8 cellular contexts compared by ENCODE assay signal in the genomic region with DNA sequence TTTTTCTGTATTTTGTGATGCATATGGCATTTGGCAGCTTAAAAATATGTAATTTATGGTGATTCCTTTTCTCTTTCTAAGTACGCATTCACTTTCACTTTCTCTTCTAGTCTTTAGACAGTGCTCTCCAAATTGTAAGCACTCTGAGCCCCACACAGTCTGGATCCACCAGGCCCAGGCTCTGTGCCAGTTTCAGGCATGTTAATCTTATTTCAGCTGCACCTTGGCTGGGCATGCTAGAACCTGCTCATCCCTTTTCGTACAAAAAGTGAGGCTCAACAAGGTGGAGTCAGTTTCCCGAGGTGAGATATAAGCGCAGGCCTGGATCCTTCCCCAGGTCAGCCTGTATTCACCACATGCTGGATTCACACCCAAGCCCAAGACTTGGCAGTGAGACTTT.
DNase-seq lines count a peak whose midpoint lies in the region; ATAC-seq and TF ChIP-seq lines count a peak whose summit lies in the region.

No MANE protein-coding gene starts in this region.

- H4K8ac ChIP-seq in mesenchymal stem cell (ENCODE audit: low read length): peak overlapping the region; percentile 57

- H3K27me3 ChIP-seq in adipocyte (replicated peaks; ENCODE audit: control insufficient read depth, insufficient read depth, low read length): no peaks in the 10 kb centered on the region
- no peaks in the 10 kb centered on the region for H3K27me3 ChIP-seq in mesenchymal stem cell (ENCODE audit: control insufficient read depth in 1 of 2, insufficient read depth in 1 of 2, low read length in 2 of 2)
- H3K27me3 ChIP-seq in WERI-Rb-1 (ENCODE audit: insufficient read depth, low read depth, severe bottlenecking): peaks cover 14% of the 10 kb centered on the region

- H3K4me1 ChIP-seq in adipocyte (ENCODE audit: control insufficient read depth, insufficient read depth, low read length) (peaks cover 12% of the 10 kb centered on the region), mesenchymal stem cell (ENCODE audit: control insufficient read depth, insufficient read depth, low read depth, low read length) (no peaks in the 10 kb centered on the region)

- no peaks in the 10 kb centered on the region for H3K79me1 ChIP-seq in mesenchymal stem cell (replicated peaks; ENCODE audit: low read length, poor library complexity, severe bottlenecking)

- no peak overlapping the region for H3K4me2 ChIP-seq in mesenchymal stem cell (ENCODE audit: low read length, poor library complexity, severe bottlenecking)

- H2BK120ac ChIP-seq in mesenchymal stem cell (ENCODE audit: low read depth, low read length): no peak overlapping the region

- no peak overlapping the region for H3K14ac ChIP-seq in mesenchymal stem cell (ENCODE audit: low read length in 2 of 2)

- no peak overlapping the region for H3K23ac ChIP-seq in mesenchymal stem cell (ENCODE audit: low read length in 2 of 2)

- H3K4me3 ChIP-seq in adipocyte (ENCODE audit: low read length): peak overlapping the region; percentile 71
- peak overlapping the region in 1 of 2 experiments; percentile 55 for H3K4me3 ChIP-seq in mesenchymal stem cell (ENCODE audit: insufficient read depth in 1 of 2, low read depth in 1 of 2, low read length in 2 of 2)
- no peak overlapping the region for H3K4me3 ChIP-seq in WERI-Rb-1 (ENCODE audit: low read depth, low read length)

- peak; percentile 59 for ATAC-seq in Right ventricle myocardium inferior
- no peak for ATAC-seq in HG03135 (IDR thresholded peaks at IDR 0.05; ENCODE audit: unreplicated experiment)

- no peak overlapping the region for H3K27ac ChIP-seq in mesenchymal stem cell (ENCODE audit: low read length, poor library complexity, severe bottlenecking)
- no peak overlapping the region for H3K27ac ChIP-seq in WERI-Rb-1

- no peaks in the 10 kb centered on the region for H3K36me3 ChIP-seq in adipocyte (ENCODE audit: control insufficient read depth, insufficient read depth, low read length, severe bottlenecking)
- H3K36me3 ChIP-seq in mesenchymal stem cell (ENCODE audit: control insufficient read depth in 1 of 2, insufficient read depth in 2 of 2, low read depth in 1 of 2, low read length in 2 of 2): no peaks in the 10 kb centered on the region
- H3K36me3 ChIP-seq in WERI-Rb-1: no peaks in the 10 kb centered on the region

- no peak overlapping the region for H2AFZ ChIP-seq in mesenchymal stem cell (ENCODE audit: low read depth, low read length)

- H3K9ac ChIP-seq in adipocyte (ENCODE audit: low read length) (peak overlapping the region; percentile 53), mesenchymal stem cell (ENCODE audit: low read length) (peak overlapping the region; percentile 59)

- H3K9me3 ChIP-seq in adipocyte (ENCODE audit: control insufficient read depth, low read length): no peaks in the 10 kb centered on the region
- no peaks in the 10 kb centered on the region for H3K9me3 ChIP-seq in mesenchymal stem cell (ENCODE audit: control insufficient read depth, low read length)
- no peaks in the 10 kb centered on the region for H3K9me3 ChIP-seq in WERI-Rb-1 (ENCODE audit: severe bottlenecking)

- no peak overlapping the region for H2BK15ac ChIP-seq in mesenchymal stem cell (ENCODE audit: low read depth, poor library complexity, severe bottlenecking)

- H2AK5ac ChIP-seq in mesenchymal stem cell (ENCODE audit: low read length, severe bottlenecking): no peak overlapping the region

- no peak overlapping the region for H4K91ac ChIP-seq in mesenchymal stem cell (ENCODE audit: low read length)

- peak overlapping the region in 1 of 2 experiments; percentile 55 for H3K4ac ChIP-seq in mesenchymal stem cell (ENCODE audit: low read depth in 1 of 2, low read length in 2 of 2)

- no peak overlapping the region for H2BK12ac ChIP-seq in mesenchymal stem cell (ENCODE audit: low read length in 2 of 2)

- WGBS in mesenchymal stem cell: 98% methylated on average over 4 of the region's 4 CpGs

- TF ChIP-seq CTCF in WERI-Rb-1 (IDR thresholded peaks at IDR 0.05; ENCODE audit: low read depth, low read length): no peak

- DNase-seq in Right ventricle myocardium inferior (ENCODE audit: missing footprints) (no peak), cardiac septum (ENCODE audit: low spot score) (no peak), M059J (ENCODE audit: low read depth) (peak; percentile 59), adipocyte (ENCODE audit: low read depth) (no peak), mesenchymal stem cell (peak; percentile 34), WERI-Rb-1 (no peak), NCI-H1930 (lab: John Stamatoyannopoulos, UW) (no peak)

- intact Hi-C loops in Right ventricle myocardium inferior (cut with DNase I): no loop called here
- intact Hi-C loops in cardiac septum (cut with DNase I): no loop called here

- H2BK5ac ChIP-seq in mesenchymal stem cell (ENCODE audit: low read depth, low read length, poor library complexity, severe bottlenecking): no peak overlapping the region

- H3K18ac ChIP-seq in mesenchymal stem cell (ENCODE audit: low read depth in 1 of 2, low read length in 2 of 2): no peak overlapping the region

Comparison
In these comparisons a context has a peak if more than half of its experiments do, and no peak if none do; other contexts are left out.
1. DNase-seq: peak in M059J (single experiment) and mesenchymal stem cell (single experiment); none in Right ventricle myocardium inferior (single experiment), cardiac septum (single experiment), adipocyte (single experiment), WERI-Rb-1 (single experiment) and NCI-H1930 (0 of 2).